Comparison of ENCODE assay signal across 17 cellular contexts in genomic region chr6:114087496-114087895, GRCh38.
"Had no signal": no experiment of that assay in that cellular context is flagged by ENCODE, and none has a peak within 500 bp of the region (broad histone marks: within the 10 kb centered on the region; RNA-seq: fewer than 3 reads in every experiment).

No MANE protein-coding gene starts in this region.

- ATAC-seq: activated naive CD4-positive, alpha-beta T cell treated with anti-CD3 and anti-CD28 coated beads, Interleukin-2, amount 50 U/mL, for 72 hours; body of pancreas; left cardiac atrium; natural killer cell had no signal

- H3K27me3 ChIP-seq: body of pancreas, colonic mucosa, hepatocyte had no signal

- H3K36me3 Mint-ChIP-seq: activated naive CD4-positive, alpha-beta T cell treated with anti-CD3 and anti-CD28 coated beads, Interleukin-2, amount 50 U/mL, for 72 hours; natural killer cell had no signal

- H3K4me3 ChIP-seq: body of pancreas, colonic mucosa, hepatocyte had no signal

- H3K9me3 Mint-ChIP-seq: activated naive CD4-positive, alpha-beta T cell treated with anti-CD3 and anti-CD28 coated beads, Interleukin-2, amount 50 U/mL, for 72 hours; natural killer cell had no signal

- DNase-seq: activated CD4-positive, CD25-positive, alpha-beta regulatory T cell treated with anti-CD3 and anti-CD28 coated beads, Interleukin-2, amount 50 U/mL, for 72 hours; activated gamma-delta T cell; amniotic stem cell; body of pancreas; caudate nucleus; colonic mucosa; erythroblast; left cardiac atrium; natural killer cell; stimulated activated CD4-positive, alpha-beta T cell treated with anti-CD3 and anti-CD28 coated beads, Interleukin-1b, Interleukin-23, amount 100 ng/mL, for 48 hours; stimulated activated CD8-positive, alpha-beta memory T cell treated with anti-CD3 and anti-CD28 coated beads, Interleukin-4, amount 100 ng/mL, for 48 hours; stimulated activated naive CD4-positive, alpha-beta T cell; T-helper 2 cell had no signal

- H2AFZ ChIP-seq: hepatocyte, parathyroid adenoma had no signal

- H3K27ac Mint-ChIP-seq: activated naive CD4-positive, alpha-beta T cell treated with anti-CD3 and anti-CD28 coated beads, Interleukin-2, amount 50 U/mL, for 72 hours; natural killer cell had no signal

- H3K4me1 ChIP-seq: body of pancreas, colonic mucosa, parathyroid adenoma had no signal

- H3K4me3 Mint-ChIP-seq: natural killer cell had no signal

- H3K27ac ChIP-seq: body of pancreas, colonic mucosa, hepatocyte, parathyroid adenoma, VCaP had no signal

- H3K9me3 ChIP-seq: body of pancreas, colonic mucosa had no signal

- H3K9ac ChIP-seq: parathyroid adenoma had no signal

- H3K79me2 ChIP-seq: hepatocyte, parathyroid adenoma had no signal

- H3K4me1 Mint-ChIP-seq: natural killer cell had no signal

- H3K4me2 ChIP-seq: hepatocyte had no signal

- H3K36me3 ChIP-seq: colonic mucosa had no signal
